8 cellular contexts compared by ENCODE assay signal in genomic region chr15:64162869-64163661, GRCh38. TPM values are rescaled to one million over a fixed set of nuclear protein-coding genes. Genes with fewer than 3 reads are reported as not detected.
DNase-seq lines count a peak whose midpoint lies in the region; ATAC-seq and TF ChIP-seq lines count a peak whose summit lies in the region.

TSS of gene PPIB (minus strand) at chr15:64163022. CDS start at chr15:64162986, 36 bp downstream.

- H3K36me3 ChIP-seq in GM23338 (ENCODE audit: insufficient read depth), result peaks cover 23% of the 10 kb centered on the region
- H3K36me3 ChIP-seq in fibroblast of lung (ENCODE audit: control insufficient read depth, insufficient read depth, low read length), result peaks cover 20% of the 10 kb centered on the region

- TF ChIP-seq CTCF in GM23338 (conservative IDR thresholded peaks at IDR 0.05; ENCODE audit: low read depth in 2 of 2), result peak; percentile 35 to 77; a peak in 3 of 4 replicates
- TF ChIP-seq CTCF in fibroblast of lung (conservative IDR thresholded peaks at IDR 0.05 in 1 of 2, IDR thresholded peaks at IDR 0.05 in 1 of 2; ENCODE audit: low read depth in 1 of 2, low read length in 2 of 2), result peak; percentile 34 to 46
- no peak for TF ChIP-seq CTCF in natural killer cell (IDR thresholded peaks at IDR 0.05)

- peaks cover 24% of the 10 kb centered on the region for H3K4me1 Mint-ChIP-seq in GM23338
- peaks cover 43 to 44% of the 10 kb centered on the region in 2 donors for H3K4me1 Mint-ChIP-seq in natural killer cell

- H2AFZ ChIP-seq in GM23338, result peak within 1 kb of the TSS; percentile 94
- H2AFZ ChIP-seq in fibroblast of lung (ENCODE audit: low read length), result peak within 1 kb of the TSS; percentile 97

- H3K27ac ChIP-seq in GM23338 (ENCODE audit: low read depth) (peak within 1 kb of the TSS; percentile 81), fibroblast of lung (ENCODE audit: insufficient read depth, low read length) (peak within 1 kb of the TSS; percentile 89)

- DNase-seq in EL (peak; percentile 98), GM23338 (ENCODE audit: low spot score) (peak; percentile 97), LHCN-M2 (ENCODE audit: low read depth) (peak; percentile 97), RPMI7951 (ENCODE audit: low read depth) (peak; percentile 98), fibroblast of lung (ENCODE audit: low read depth in 2 of 2) (peak; percentile 97 to 98), natural killer cell (peak; percentile 93)
- DNase-seq in activated T-helper 1 cell treated with anti-CD3 and anti-CD28 coated beads, Interleukin-2, amount 50 U/mL, for 16 hours (ENCODE audit: low read depth in 1 of 2, low spot score in 1 of 2), result peak; percentile 92 to 96
- DNase-seq in stimulated activated naive CD4-positive, alpha-beta T cell treated with Interleukin-2 at 50 U/mL for 16 hours (lab: John Stamatoyannopoulos, UW), result peak; percentile 98

- no peaks in the 10 kb centered on the region for H3K9me2 ChIP-seq in GM23338 (ENCODE audit: insufficient read depth)

- H3F3A ChIP-seq in GM23338 (replicated peaks; ENCODE audit: low read depth), result peaks cover 18% of the 10 kb centered on the region; the same call in 1 of the 2 replicates

- no peaks in the 10 kb centered on the region for H3K9me3 ChIP-seq in fibroblast of lung (ENCODE audit: control insufficient read depth, insufficient read depth, low read depth, low read length)

- no peaks in the 10 kb centered on the region for H3K9me3 Mint-ChIP-seq in GM23338
- H3K9me3 Mint-ChIP-seq in natural killer cell, result no peaks in the 10 kb centered on the region

- H3K36me3 Mint-ChIP-seq in GM23338 (ENCODE audit: low read depth) (peaks cover 32% of the 10 kb centered on the region), natural killer cell (peaks cover 10% of the 10 kb centered on the region)

- H4K20me1 ChIP-seq in GM23338 (replicated peaks; ENCODE audit: insufficient read depth) (peaks cover 8% of the 10 kb centered on the region), fibroblast of lung (ENCODE audit: control insufficient read depth, extremely low read depth, insufficient read depth, low read length) (no peaks in the 10 kb centered on the region)

- intact Hi-C loops in natural killer cell (cut with micrococcal nuclease), result loop anchor here (1.0 to 5.0 kb wide), 4 partner anchors 70 to 719 kb away; partner anchors contain the start of genes CIAO2A and CSNK1G1

- H3K27me3 Mint-ChIP-seq in GM23338 (ENCODE audit: insufficient read depth, low read depth, poor library complexity) (peaks cover 4% of the 10 kb centered on the region), natural killer cell (ENCODE audit: low read depth in 2 of 2) (no peaks in the 10 kb centered on the region)

- H3K9ac ChIP-seq in fibroblast of lung (ENCODE audit: insufficient read depth, low read length), result peak within 1 kb of the TSS; percentile 96

- H3K4me3 Mint-ChIP-seq in GM23338 (peak within 1 kb of the TSS; percentile 89), natural killer cell (peak within 1 kb of the TSS; percentile 88)

- H3K27me3 ChIP-seq in GM23338 (ENCODE audit: insufficient read depth), result no peaks in the 10 kb centered on the region
- H3K27me3 ChIP-seq in fibroblast of lung (ENCODE audit: control insufficient read depth, insufficient read depth, low read length), result no peaks in the 10 kb centered on the region

- H3K79me2 ChIP-seq in GM23338 (replicated peaks; ENCODE audit: insufficient read depth) (peaks cover 21% of the 10 kb centered on the region), fibroblast of lung (ENCODE audit: control insufficient read depth, insufficient read depth, low read length) (peaks cover 36% of the 10 kb centered on the region)

- H3K27ac Mint-ChIP-seq in GM23338 (peak within 1 kb of the TSS; percentile 82), natural killer cell (peak within 1 kb of the TSS; percentile 92 to 95)

- ATAC-seq in GM23338 (peak; percentile 97), natural killer cell (peak; percentile 89 to 96 (median 91))

- H3K4me1 ChIP-seq in GM23338 (ENCODE audit: insufficient read depth), result peaks cover 25% of the 10 kb centered on the region
- peaks cover 3% of the 10 kb centered on the region for H3K4me1 ChIP-seq in fibroblast of lung (ENCODE audit: control insufficient read depth, extremely low read depth, insufficient read depth, low read length)

- H3K4me3 ChIP-seq in GM23338 (peak within 1 kb of the TSS; percentile 68), fibroblast of lung (replicated peaks in 1 of 4; ENCODE audit: control extremely low read depth in 1 of 4, insufficient read depth in 1 of 4, low read depth in 3 of 4, low read length in 4 of 4) (peak within 1 kb of the TSS; percentile 74 to 93 (median 77))

- peak within 1 kb of the TSS; percentile 96 for H3K4me2 ChIP-seq in GM23338
- peak within 1 kb of the TSS; percentile 81 for H3K4me2 ChIP-seq in fibroblast of lung (ENCODE audit: extremely low read depth, insufficient read depth, low read length)

TF ChIP-seq in GM23338, 12 proteins besides CTCF, POLR2A, EP300 and RAD21 (continues in another document):
- TF ChIP-seq EZH2 (IDR thresholded peaks at IDR 0.05; ENCODE audit: low read depth, unreplicated experiment), result no peak
- no peak for TF ChIP-seq STAT1 (IDR thresholded peaks at IDR 0.05; ENCODE audit: unreplicated experiment)
- TF ChIP-seq, protein P1, sequence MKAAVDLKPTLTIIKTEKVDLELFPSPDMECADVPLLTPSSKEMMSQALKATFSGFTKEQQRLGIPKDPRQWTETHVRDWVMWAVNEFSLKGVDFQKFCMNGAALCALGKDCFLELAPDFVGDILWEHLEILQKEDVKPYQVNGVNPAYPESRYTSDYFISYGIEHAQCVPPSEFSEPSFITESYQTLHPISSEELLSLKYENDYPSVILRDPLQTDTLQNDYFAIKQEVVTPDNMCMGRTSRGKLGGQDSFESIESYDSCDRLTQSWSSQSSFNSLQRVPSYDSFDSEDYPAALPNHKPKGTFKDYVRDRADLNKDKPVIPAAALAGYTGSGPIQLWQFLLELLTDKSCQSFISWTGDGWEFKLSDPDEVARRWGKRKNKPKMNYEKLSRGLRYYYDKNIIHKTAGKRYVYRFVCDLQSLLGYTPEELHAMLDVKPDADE (IDR thresholded peaks at IDR 0.05), result peak; percentile 76
- no peak for TF ChIP-seq JUNB (IDR thresholded peaks at IDR 0.05; ENCODE audit: unreplicated experiment)
- no peak for TF ChIP-seq EZH2phosphoT487 (IDR thresholded peaks at IDR 0.05; ENCODE audit: unreplicated experiment)
- TF ChIP-seq CREB1 (CRISPR knock-in tag; IDR thresholded peaks at IDR 0.05; ENCODE audit: low read depth), result peak; percentile 82
- no peak for TF ChIP-seq REST (IDR thresholded peaks at IDR 0.05; ENCODE audit: unreplicated experiment)
- TF ChIP-seq ZNF331 (CRISPR knock-in tag; IDR thresholded peaks at IDR 0.05; ENCODE audit: low read depth), result no peak
- TF ChIP-seq POLR2AphosphoS5 (IDR thresholded peaks at IDR 0.05; ENCODE audit: low read depth), result peak; percentile 80
- no peak for TF ChIP-seq ZNF114 (CRISPR knock-in tag; IDR thresholded peaks at IDR 0.05)

RNA-seq across cellular contexts. Expression of gene PPIB, which starts in this region (rescaled TPM):
- total RNA-seq in GM23338 (2014; rRNA removed; shearing (Covaris generic)), result 372 and 398 TPM in 2 replicates
- 870 and 887 TPM in 2 replicates for polyA plus RNA-seq in GM23338 (2016; fragmentation: Nextera tagmentation; extraction: Ambion mirVana)
- 478 and 568 TPM in 2 replicates for total RNA-seq in LHCN-M2 (2014; rRNA removed)
- polyA plus RNA-seq in LHCN-M2 (2012), result 872 TPM
- total RNA-seq in RPMI7951 (2014; rRNA removed; shearing (Covaris generic)), result 1,133 and 1,525 TPM in 2 replicates
- total RNA-seq in fibroblast of lung, result 639 and 776 TPM in 2 replicates
- polyA plus RNA-seq in fibroblast of lung, result 1,174 and 1,227 TPM in 2 replicates
- polyA plus RNA-seq in fibroblast of lung (2012), result 1,013 and 1,052 TPM in 2 replicates
- 484 and 584 TPM in 2 replicates for polyA minus RNA-seq in fibroblast of lung (ENCODE audit: low replicate concordance)
- 100 to 1,000 TPM; 234 to 298 (median 251) TPM for total RNA-seq in natural killer cell

Comparison
In these comparisons a context has a peak if more than half of its experiments do, and no peak if none do; other contexts are left out.
1. Peak in every context shown above with its lines: DNase-seq, ATAC-seq, H3K4me3 ChIP-seq and H3K27ac ChIP-seq.